Comparison of ENCODE assay signal across 9 cellular contexts in the genomic region with DNA sequence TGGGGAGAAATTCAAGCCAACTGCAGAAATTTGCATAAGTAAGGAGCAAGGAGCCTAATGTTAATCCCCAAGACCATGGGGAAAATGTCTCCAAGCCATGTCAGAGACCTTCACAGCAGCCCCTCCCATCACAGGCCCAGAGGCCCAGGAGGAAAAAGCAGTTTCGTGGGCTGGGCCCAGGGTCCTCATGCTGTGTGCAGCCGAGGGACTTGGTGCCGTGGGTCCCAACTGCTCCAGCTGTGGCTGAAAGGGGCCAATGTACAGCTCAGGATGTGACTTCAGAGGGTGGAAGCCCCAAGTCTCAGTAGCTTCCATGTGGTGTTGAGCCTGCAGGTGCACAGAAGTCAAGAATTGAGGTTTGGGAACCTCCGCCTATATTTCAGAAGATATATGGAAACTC. TPM values are rescaled to one million over a fixed set of nuclear protein-coding genes. Genes with fewer than 3 reads are reported as not detected.
"Had no signal": no experiment of that assay in that cellular context is flagged by ENCODE, and none has a peak within 500 bp of the region (broad histone marks: within the 10 kb centered on the region; RNA-seq: fewer than 3 reads in every experiment).

No MANE protein-coding gene starts in this region.

RNA-seq across cellular contexts. Expression of a gene that starts 23.8 kb away (rescaled TPM):
- total RNA-seq: activated naive CD4-positive, alpha-beta T cell treated with anti-CD3 and anti-CD28 coated beads for 36 hours; activated naive CD4-positive, alpha-beta T cell treated with anti-CD3 and anti-CD28 coated beads, Interleukin-2, amount 50 U/mL, for 72 hours; activated naive CD8-positive, alpha-beta T cell treated with anti-CD3 and anti-CD28 coated beads for 36 hours; activated naive CD8-positive, alpha-beta T cell treated with anti-CD3 and anti-CD28 coated beads, Interleukin-2, amount 10 ng/mL, durations not matched to agents 7 days and 5 days; activated T-cell treated with anti-CD3 and anti-CD28 coated beads, Interleukin-2, amount 50 U/mL, for 72 hours; activated T-helper 1 cell treated with anti-CD3 and anti-CD28 coated beads, Interleukin-12 subunit alpha, Interleukin-12 subunit beta, Interleukin-2, Interleukin-4 antibody, amounts not matched to agents 30 ng/mL and 10 ng/mL and 1 ng/mL, durations not matched to agents 14 hours and 24 hours and 36 hours; activated T-helper 17 cell treated with anti-CD3 and anti-CD28 coated beads, Interleukin-2, amount 50 U/mL, for 72 hours; activated T-helper 2 cell treated with anti-CD3 and anti-CD28 coated beads, Interferon-gamma antibody, Interleukin-2, Interleukin-4, amounts not matched to agents 10 μg/mL and 5 μg/mL and 100 μg/mL, durations not matched to agents 14 hours and 24 hours and 36 hours; aorta had no signal
- polyA plus RNA-seq: aorta had no signal
